Comparison of ENCODE assay signal across 8 cellular contexts in genomic region chr10:79435271-79436065, GRCh38. TPM values are rescaled to one million over a fixed set of nuclear protein-coding genes. Genes with fewer than 3 reads are reported as not detected.
A peak's percentile ranks its signal among the peaks of the same experiment; 100 is the strongest.
DNase-seq lines count a peak whose midpoint lies in the region; ATAC-seq and TF ChIP-seq lines count a peak whose summit lies in the region.

No MANE protein-coding gene starts in this region.

- H3K79me2 ChIP-seq in ACC112 (ENCODE audit: control insufficient read depth, insufficient read depth, low read length, unreplicated experiment): peaks cover 58% of the 10 kb centered on the region

- POLR2A ChIA-PET in WTC11 (lab: Charles Lee): interaction anchor here (0.6 to 1.4 kb wide), 2 partner anchors 9 to 47 kb away, joined by 3 to 4 read pairs; no protein-coding TSS in a partner anchor
- POLR2A ChIA-PET in activated CD4-positive, alpha-beta memory T cell treated with anti-CD3 and anti-CD28 coated beads, Interleukin-2, amount 10 ng/mL, durations not matched to agents 7 days and 5 days (lab: Charles Lee): no interaction called here

- peaks cover 14% of the 10 kb centered on the region for H3K4me1 Mint-ChIP-seq in WTC11
- H3K4me1 Mint-ChIP-seq in osteocyte (ENCODE audit: unreplicated experiment): peaks cover 93% of the 10 kb centered on the region
- peaks cover 11% of the 10 kb centered on the region for H3K4me1 Mint-ChIP-seq in activated CD4-positive, alpha-beta memory T cell treated with anti-CD3 and anti-CD28 coated beads, Interleukin-2, amount 10 ng/mL, durations not matched to agents 7 days and 5 days
- peaks cover 23% of the 10 kb centered on the region for H3K4me1 Mint-ChIP-seq in activated naive CD8-positive, alpha-beta T cell treated with anti-CD3 and anti-CD28 coated beads, Interleukin-2, amount 50 U/mL, for 24 hours

- H3K36me3 Mint-ChIP-seq in WTC11: no peaks in the 10 kb centered on the region
- peaks cover 34% of the 10 kb centered on the region for H3K36me3 Mint-ChIP-seq in osteocyte (ENCODE audit: unreplicated experiment)
- H3K36me3 Mint-ChIP-seq in activated CD4-positive, alpha-beta memory T cell treated with anti-CD3 and anti-CD28 coated beads, Interleukin-2, amount 10 ng/mL, durations not matched to agents 7 days and 5 days (ENCODE audit: low read depth): no peaks in the 10 kb centered on the region
- no peaks in the 10 kb centered on the region for H3K36me3 Mint-ChIP-seq in activated naive CD8-positive, alpha-beta T cell treated with anti-CD3 and anti-CD28 coated beads, Interleukin-2, amount 50 U/mL, for 24 hours (ENCODE audit: low read depth)

- peak overlapping the region; percentile 59 for H3K4me3 ChIP-seq in ACC112 (ENCODE audit: low read depth, low read length)

- H3K4me3 Mint-ChIP-seq in WTC11 (no peak overlapping the region), osteocyte (ENCODE audit: unreplicated experiment) (peak overlapping the region; percentile 32)
- no peak overlapping the region for H3K4me3 Mint-ChIP-seq in activated CD4-positive, alpha-beta memory T cell treated with anti-CD3 and anti-CD28 coated beads, Interleukin-2, amount 10 ng/mL, durations not matched to agents 7 days and 5 days
- H3K4me3 Mint-ChIP-seq in activated naive CD8-positive, alpha-beta T cell treated with anti-CD3 and anti-CD28 coated beads, Interleukin-2, amount 50 U/mL, for 24 hours: no peak overlapping the region

- peak overlapping the region; percentile 39 for H2AFZ ChIP-seq in ACC112 (ENCODE audit: low read length, unreplicated experiment)

- intact Hi-C loops in Right ventricle myocardium inferior (cut with DNase I): no loop called here

- ATAC-seq in WTC11 (peak; percentile 55), Right ventricle myocardium inferior (peak; percentile 58)
- ATAC-seq in activated naive CD8-positive, alpha-beta T cell treated with anti-CD3 and anti-CD28 coated beads, Interleukin-2, amount 50 U/mL, for 24 hours: no peak

- no peak for DNase-seq in WTC11 (ENCODE audit: low spot score)
- no peak for DNase-seq in Right ventricle myocardium inferior (ENCODE audit: missing footprints)
- DNase-seq in osteocyte (ENCODE audit: extremely low spot score, unreplicated experiment): no peak
- DNase-seq in HPDE6-E6E7 (ENCODE audit: extremely low spot score): no peak
- DNase-seq in NCI-H2029 (lab: John Stamatoyannopoulos, UW): no peak
- DNase-seq in activated CD4-positive, alpha-beta memory T cell treated with anti-CD3 and anti-CD28 coated beads, Interleukin-2, amount 10 ng/mL, durations not matched to agents 7 days and 5 days: no peak
- no peak for DNase-seq in activated naive CD8-positive, alpha-beta T cell treated with anti-CD3 and anti-CD28 coated beads, Interleukin-2, amount 50 U/mL, for 24 hours

- H3K27ac ChIP-seq in ACC112 (ENCODE audit: low read depth, low read length): peak overlapping the region; percentile 96

- H3K4me1 ChIP-seq in ACC112 (ENCODE audit: control insufficient read depth, insufficient read depth, low read length, unreplicated experiment): peaks cover 77% of the 10 kb centered on the region

- no peaks in the 10 kb centered on the region for H3K27me3 ChIP-seq in ACC112 (ENCODE audit: insufficient read depth, low read length)

- no peaks in the 10 kb centered on the region for H3K36me3 ChIP-seq in ACC112 (ENCODE audit: insufficient read depth, low read length)

- TF ChIP-seq CTCF in WTC11 (IDR thresholded peaks at IDR 0.05) (no peak), osteocyte (IDR thresholded peaks at IDR 0.05) (no peak)

- H3K9me3 Mint-ChIP-seq in WTC11 (no peaks in the 10 kb centered on the region), osteocyte (ENCODE audit: unreplicated experiment) (no peaks in the 10 kb centered on the region)
- H3K9me3 Mint-ChIP-seq in activated CD4-positive, alpha-beta memory T cell treated with anti-CD3 and anti-CD28 coated beads, Interleukin-2, amount 10 ng/mL, durations not matched to agents 7 days and 5 days: no peaks in the 10 kb centered on the region
- H3K9me3 Mint-ChIP-seq in activated naive CD8-positive, alpha-beta T cell treated with anti-CD3 and anti-CD28 coated beads, Interleukin-2, amount 50 U/mL, for 24 hours: no peaks in the 10 kb centered on the region

- CTCF ChIA-PET in WTC11 (lab: Charles Lee): interaction anchor here (0.6 to 2.2 kb wide), 5 partner anchors 10 to 87 kb away, joined by 3 to 8 read pairs (median 3); partner anchors contain the start of gene ZCCHC24
- CTCF ChIA-PET in activated CD4-positive, alpha-beta memory T cell treated with anti-CD3 and anti-CD28 coated beads, Interleukin-2, amount 10 ng/mL, durations not matched to agents 7 days and 5 days (lab: Charles Lee): no interaction called here

- H3K27ac Mint-ChIP-seq in WTC11 (0 out of 2 replicates have a peak overlapping the region, but pooled peaks have one; percentile 57), osteocyte (ENCODE audit: unreplicated experiment) (peak overlapping the region; percentile 86)
- H3K27ac Mint-ChIP-seq in activated CD4-positive, alpha-beta memory T cell treated with anti-CD3 and anti-CD28 coated beads, Interleukin-2, amount 10 ng/mL, durations not matched to agents 7 days and 5 days: no peak overlapping the region
- no peak overlapping the region for H3K27ac Mint-ChIP-seq in activated naive CD8-positive, alpha-beta T cell treated with anti-CD3 and anti-CD28 coated beads, Interleukin-2, amount 50 U/mL, for 24 hours

- no peaks in the 10 kb centered on the region for H3K27me3 Mint-ChIP-seq in WTC11 (ENCODE audit: low read depth)
- H3K27me3 Mint-ChIP-seq in osteocyte (ENCODE audit: unreplicated experiment): no peaks in the 10 kb centered on the region
- H3K27me3 Mint-ChIP-seq in activated CD4-positive, alpha-beta memory T cell treated with anti-CD3 and anti-CD28 coated beads, Interleukin-2, amount 10 ng/mL, durations not matched to agents 7 days and 5 days: peaks cover 16% of the 10 kb centered on the region
- peaks cover 8% of the 10 kb centered on the region for H3K27me3 Mint-ChIP-seq in activated naive CD8-positive, alpha-beta T cell treated with anti-CD3 and anti-CD28 coated beads, Interleukin-2, amount 50 U/mL, for 24 hours

TF ChIP-seq in WTC11, 78 proteins besides CTCF, POLR2A, EP300 and RAD21:
- TF ChIP-seq SMAD3 (CRISPR knock-in tag; IDR thresholded peaks at IDR 0.05; ENCODE audit: borderline replicate concordance) (no peak), ZNF671 (CRISPR knock-in tag; IDR thresholded peaks at IDR 0.05) (no peak)
TF ChIP-seq in WTC11: peak in this region for 0.

RNA-seq across cellular contexts. Expression of gene ZCCHC24, which starts 10.0 kb away (rescaled TPM):
- total RNA-seq in WTC11 (2021) (6.0 to 7.7 TPM (median 6.2 TPM) in 3 replicates), Right ventricle myocardium inferior (60.1 TPM), osteocyte (85.7 and 88.3 TPM in 2 replicates)
- total RNA-seq in activated CD4-positive, alpha-beta memory T cell treated with anti-CD3 and anti-CD28 coated beads, Interleukin-2, amount 10 ng/mL, durations not matched to agents 7 days and 5 days: 1 to 10 TPM; 1.5 TPM

Comparison
In these comparisons a context has a peak if more than half of its experiments do, and no peak if none do; other contexts are left out.
1. H3K27ac Mint-ChIP-seq: peak in WTC11 (single experiment) and osteocyte (single experiment); none in activated CD4-positive, alpha-beta memory T cell treated with anti-CD3 and anti-CD28 coated beads, Interleukin-2, amount 10 ng/mL, durations not matched to agents 7 days and 5 days (single experiment) and activated naive CD8-positive, alpha-beta T cell treated with anti-CD3 and anti-CD28 coated beads, Interleukin-2, amount 50 U/mL, for 24 hours (single experiment).